Comparison of ENCODE assay signal across 17 cellular contexts in the genomic region with DNA sequence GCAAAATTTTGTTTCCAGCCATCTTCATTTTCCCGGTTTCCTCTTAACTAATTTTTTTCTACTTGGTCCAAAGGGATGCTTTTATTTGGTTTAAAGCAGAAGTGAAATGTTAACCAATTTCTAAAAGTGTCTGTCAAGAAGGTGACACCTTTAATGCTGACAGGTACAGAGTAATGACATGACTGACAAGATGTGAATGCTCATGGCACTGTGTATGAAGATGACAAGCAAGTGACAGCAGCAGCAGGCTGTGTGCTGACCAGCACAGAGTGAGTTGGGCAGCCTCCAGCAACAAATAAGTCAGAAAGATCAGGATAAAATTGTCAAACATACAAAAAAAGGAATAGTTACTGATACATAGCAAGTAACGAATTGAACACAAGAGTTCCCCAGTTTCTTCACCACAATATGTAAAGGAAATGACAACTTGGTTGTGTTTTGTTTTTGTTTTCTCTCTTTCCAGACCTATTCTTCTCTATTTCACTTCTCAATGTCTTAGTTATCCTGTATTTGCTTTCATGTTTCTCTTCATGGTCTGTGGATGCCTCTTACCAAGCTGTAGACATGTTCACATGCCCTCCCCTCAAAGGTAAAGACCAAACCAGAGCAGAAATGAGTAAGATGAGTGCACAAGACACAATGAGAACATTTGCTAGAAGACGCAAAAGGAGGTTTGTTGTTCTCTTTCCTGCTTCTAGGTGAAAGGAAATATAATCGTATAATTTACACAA.
A peak's percentile ranks its signal among the peaks of the same experiment; 100 is the strongest.
DNase-seq lines count a peak whose midpoint lies in the region; ATAC-seq and TF ChIP-seq lines count a peak whose summit lies in the region.
"Had no signal": no experiment of that assay in that cellular context is flagged by ENCODE, and none has a peak within 500 bp of the region (broad histone marks: within the 10 kb centered on the region; RNA-seq: fewer than 3 reads in every experiment).

No MANE protein-coding gene starts in this region.

- peak; percentile 45 for ATAC-seq in GM19452 (IDR thresholded peaks at IDR 0.05; ENCODE audit: unreplicated experiment)
- peak; percentile 53 for ATAC-seq in HG02588 (IDR thresholded peaks at IDR 0.05; ENCODE audit: unreplicated experiment)
- peak; percentile 53 for ATAC-seq in HG03159 (IDR thresholded peaks at IDR 0.05; ENCODE audit: unreplicated experiment)

- H3K9me3 Mint-ChIP-seq in nephron progenitor cell (no peaks in the 10 kb centered on the region), CD14-positive monocyte (peaks cover 0 to 5% (median 0%) of the 10 kb centered on the region in 7 donors)
- H3K9me3 Mint-ChIP-seq in activated T-helper 2 cell treated with anti-CD3 and anti-CD28 coated beads, Interferon-gamma antibody, Interleukin-2, Interleukin-4, amounts not matched to agents 10 μg/mL and 5 μg/mL and 100 μg/mL, durations not matched to agents 14 hours and 24 hours and 36 hours, result no peaks in the 10 kb centered on the region
- H3K9me3 Mint-ChIP-seq: brain had no signal

- no peaks in the 10 kb centered on the region for H3K36me3 Mint-ChIP-seq in nephron progenitor cell (ENCODE audit: low read depth)
- H3K36me3 Mint-ChIP-seq in CD14-positive monocyte, result no peaks in the 10 kb centered on the region
- H3K36me3 Mint-ChIP-seq in activated T-helper 2 cell treated with anti-CD3 and anti-CD28 coated beads, Interferon-gamma antibody, Interleukin-2, Interleukin-4, amounts not matched to agents 10 μg/mL and 5 μg/mL and 100 μg/mL, durations not matched to agents 14 hours and 24 hours and 36 hours (ENCODE audit: low read depth), result no peaks in the 10 kb centered on the region
- H3K36me3 Mint-ChIP-seq: brain had no signal

- peak; percentile 12 for DNase-seq in GM13976 (ENCODE audit: low spot score)
- DNase-seq in islet precursor cell, result no peak
- no peak for DNase-seq in nephron progenitor cell
- no peak for DNase-seq in CD14-positive monocyte (ENCODE audit: low spot score)
- no peak for DNase-seq in activated T-helper 2 cell treated with anti-CD3 and anti-CD28 coated beads, Interferon-gamma antibody, Interleukin-2, Interleukin-4, amounts not matched to agents 10 μg/mL and 5 μg/mL and 100 μg/mL, durations not matched to agents 14 hours and 24 hours and 36 hours (ENCODE audit: low spot score)
- DNase-seq: ACHN; activated CD8-positive, alpha-beta memory T cell treated with anti-CD3 and anti-CD28 coated beads for 24 hours; activated naive CD4-positive, alpha-beta T cell treated with Interleukin-2 at 50 U/mL for 16 hours; dorsolateral prefrontal cortex; left ventricle myocardium inferior; SK-N-SH; stimulated activated CD4-positive, alpha-beta T cell treated with anti-CD3 and anti-CD28 coated beads, Interleukin-15, amount 100 ng/mL, for 24 hours had no signal

- in situ Hi-C loops in GM13976 (cut with MboI; ENCODE audit: low sequenced_read_pairs, unreplicated experiment), result loop anchor here (25.0 kb wide), 1 partner anchor 1148 kb away; no protein-coding TSS in a partner anchor

- H3K4me1 Mint-ChIP-seq in nephron progenitor cell, result peaks cover 22% of the 10 kb centered on the region
- no peaks in the 10 kb centered on the region for H3K4me1 Mint-ChIP-seq in CD14-positive monocyte
- H3K4me1 Mint-ChIP-seq in activated T-helper 2 cell treated with anti-CD3 and anti-CD28 coated beads, Interferon-gamma antibody, Interleukin-2, Interleukin-4, amounts not matched to agents 10 μg/mL and 5 μg/mL and 100 μg/mL, durations not matched to agents 14 hours and 24 hours and 36 hours (ENCODE audit: low read depth), result peaks cover 5% of the 10 kb centered on the region
- H3K4me1 Mint-ChIP-seq: brain had no signal

- no peak for TF ChIP-seq CTCF in GM13976 (IDR thresholded peaks at IDR 0.05; ENCODE audit: borderline replicate concordance, control extremely low read depth, extremely low read depth, insufficient read depth, missing control alignments)
- no peak for TF ChIP-seq CTCF in nephron progenitor cell (IDR thresholded peaks at IDR 0.05)
- TF ChIP-seq CTCF in CD14-positive monocyte (IDR thresholded peaks at IDR 0.05), result no peak

- no peak overlapping the region for H3K4me3 Mint-ChIP-seq in nephron progenitor cell
- no peak overlapping the region for H3K4me3 Mint-ChIP-seq in CD14-positive monocyte
- H3K4me3 Mint-ChIP-seq in activated T-helper 2 cell treated with anti-CD3 and anti-CD28 coated beads, Interferon-gamma antibody, Interleukin-2, Interleukin-4, amounts not matched to agents 10 μg/mL and 5 μg/mL and 100 μg/mL, durations not matched to agents 14 hours and 24 hours and 36 hours (ENCODE audit: low read depth), result no peak overlapping the region
- H3K4me3 Mint-ChIP-seq: brain had no signal

- no peak overlapping the region for H3K27ac Mint-ChIP-seq in nephron progenitor cell
- no peak overlapping the region for H3K27ac Mint-ChIP-seq in CD14-positive monocyte
- no peak overlapping the region for H3K27ac Mint-ChIP-seq in activated T-helper 2 cell treated with anti-CD3 and anti-CD28 coated beads, Interferon-gamma antibody, Interleukin-2, Interleukin-4, amounts not matched to agents 10 μg/mL and 5 μg/mL and 100 μg/mL, durations not matched to agents 14 hours and 24 hours and 36 hours
- H3K27ac Mint-ChIP-seq: brain, progenitor cell of endocrine pancreas had no signal

- intact Hi-C loops in CD14-positive monocyte (cut with micrococcal nuclease), result no loop called here
- intact Hi-C loops in activated T-helper 2 cell treated with anti-CD3 and anti-CD28 coated beads, Interferon-gamma antibody, Interleukin-2, Interleukin-4, amounts not matched to agents 10 μg/mL and 5 μg/mL and 100 μg/mL, durations not matched to agents 14 hours and 24 hours and 36 hours (cut with micrococcal nuclease), result no loop called here

- H3K27me3 Mint-ChIP-seq in nephron progenitor cell (ENCODE audit: low read depth, poor library complexity), result no peaks in the 10 kb centered on the region
- no peaks in the 10 kb centered on the region for H3K27me3 Mint-ChIP-seq in CD14-positive monocyte (ENCODE audit: low read depth in 3 of 3)
- peaks cover 2% of the 10 kb centered on the region for H3K27me3 Mint-ChIP-seq in activated T-helper 2 cell treated with anti-CD3 and anti-CD28 coated beads, Interferon-gamma antibody, Interleukin-2, Interleukin-4, amounts not matched to agents 10 μg/mL and 5 μg/mL and 100 μg/mL, durations not matched to agents 14 hours and 24 hours and 36 hours (ENCODE audit: low read depth)
- H3K27me3 Mint-ChIP-seq: progenitor cell of endocrine pancreas had no signal
